1 cellular context compared by ENCODE assay signal in genomic region chr2:45444991-45445390, GRCh38.
TF ChIP-seq lines count a peak whose summit lies in the region.

No MANE protein-coding gene starts in this region.

TF ChIP-seq in WTC11, 78 proteins besides CTCF, POLR2A, EP300 and RAD21 (continued from another document):
- TF ChIP-seq, protein P1, sequence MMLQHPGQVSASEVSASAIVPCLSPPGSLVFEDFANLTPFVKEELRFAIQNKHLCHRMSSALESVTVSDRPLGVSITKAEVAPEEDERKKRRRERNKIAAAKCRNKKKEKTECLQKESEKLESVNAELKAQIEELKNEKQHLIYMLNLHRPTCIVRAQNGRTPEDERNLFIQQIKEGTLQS (CRISPR knock-in tag; conservative IDR thresholded peaks at IDR 0.05) = no peak
